In genomic region chr7:103065666-103066065, GRCh38 we compare ENCODE assay signal across 8 cellular contexts. TPM values are rescaled to one million over a fixed set of nuclear protein-coding genes. Genes with fewer than 3 reads are reported as not detected.
A peak's percentile ranks its signal among the peaks of the same experiment; 100 is the strongest.
DNase-seq lines count a peak whose midpoint lies in the region; ATAC-seq and TF ChIP-seq lines count a peak whose summit lies in the region.

No MANE protein-coding gene starts in this region.

- no peaks in the 10 kb centered on the region for H3K4me1 Mint-ChIP-seq in neural progenitor cell

- no peaks in the 10 kb centered on the region for H3K36me3 Mint-ChIP-seq in neural progenitor cell

- no peaks in the 10 kb centered on the region for H3K36me3 ChIP-seq in neural progenitor cell

- peak; percentile 49 for TF ChIP-seq CTCF in LNCAP (IDR thresholded peaks at IDR 0.05)
- TF ChIP-seq CTCF in neural progenitor cell (IDR thresholded peaks at IDR 0.05) = peak; percentile 50

- peak; percentile 79 for DNase-seq in activated effector memory CD4-positive, alpha-beta T cell treated with anti-CD3 and anti-CD28 coated beads, Interleukin-2, amount 50 U/mL, for 16 hours
- DNase-seq in activated effector memory CD4-positive, alpha-beta T cell treated with Interleukin-2 at 50 U/mL for 16 hours = no peak
- peak in 3 of 4 experiments; percentile 8 to 19 (median 13) for DNase-seq in activated CD4-positive, CD25-positive, alpha-beta regulatory T cell (lab: John Stamatoyannopoulos, UW)
- peak; percentile 18 for DNase-seq in effector CD8-positive, alpha-beta T cell (lab: John Stamatoyannopoulos, UW)
- DNase-seq in neural progenitor cell (ENCODE audit: low spot score) (peak; percentile 66), Ammon's horn (ENCODE audit: low spot score) (no peak)

- no peaks in the 10 kb centered on the region for H3F3A ChIP-seq in neural progenitor cell (ENCODE audit: low read depth)

- no peak overlapping the region for H2AFZ ChIP-seq in neural progenitor cell (replicated peaks)

- no peaks in the 10 kb centered on the region for H3K79me2 ChIP-seq in neural progenitor cell (ENCODE audit: low read depth)

- no peak overlapping the region for H3K4me3 ChIP-seq in neural progenitor cell

- no peak overlapping the region for H3K4me3 Mint-ChIP-seq in neural progenitor cell

- no peaks in the 10 kb centered on the region for H4K20me1 ChIP-seq in neural progenitor cell (ENCODE audit: low read depth)

- H3K27me3 ChIP-seq in neural progenitor cell = no peaks in the 10 kb centered on the region

- ATAC-seq in HG03460 (IDR thresholded peaks at IDR 0.05; ENCODE audit: unreplicated experiment) = no peak

- H3K9me3 ChIP-seq in neural progenitor cell (ENCODE audit: low read depth) = no peaks in the 10 kb centered on the region

- no peak overlapping the region for H3K9ac ChIP-seq in neural progenitor cell

- no peak overlapping the region for H3K27ac Mint-ChIP-seq in neural progenitor cell

- no peaks in the 10 kb centered on the region for H3K4me1 ChIP-seq in neural progenitor cell

- no peak overlapping the region for H3K27ac ChIP-seq in neural progenitor cell

- H3K27me3 Mint-ChIP-seq in neural progenitor cell (ENCODE audit: insufficient read depth, low read depth) = peaks cover 2% of the 10 kb centered on the region

- H3K4me2 ChIP-seq in neural progenitor cell = no peak overlapping the region

- peaks cover 4% of the 10 kb centered on the region for H3K9me3 Mint-ChIP-seq in neural progenitor cell

RNA-seq across cellular contexts. Expression of gene FBXL13, which starts 8.9 kb away (rescaled TPM):
- 4.3 and 8.2 TPM in 2 replicates for total RNA-seq in neural progenitor cell (ENCODE audit: low replicate concordance)

RNA-seq across cellular contexts. Expression of gene ARMC10, which starts 9.3 kb away (rescaled TPM):
- 49.9 and 56.5 TPM in 2 replicates for total RNA-seq in neural progenitor cell (ENCODE audit: low replicate concordance)

Comparison
In these comparisons a context has a peak if more than half of its experiments do, and no peak if none do; other contexts are left out.
1. DNase-seq: peak in activated effector memory CD4-positive, alpha-beta T cell treated with anti-CD3 and anti-CD28 coated beads, Interleukin-2, amount 50 U/mL, for 16 hours (single experiment), activated CD4-positive, CD25-positive, alpha-beta regulatory T cell (3 of 4), effector CD8-positive, alpha-beta T cell (single experiment) and neural progenitor cell (single experiment); none in activated effector memory CD4-positive, alpha-beta T cell treated with Interleukin-2 at 50 U/mL for 16 hours (single experiment) and Ammon's horn (single experiment).